8 cellular contexts compared by ENCODE assay signal in genomic region chr15:70033529-70034140, GRCh38.
A peak's percentile ranks its signal among the peaks of the same experiment; 100 is the strongest.
DNase-seq lines count a peak whose midpoint lies in the region; ATAC-seq and TF ChIP-seq lines count a peak whose summit lies in the region.

No MANE protein-coding gene starts in this region.

- H3K4me1 ChIP-seq in left lung: no peaks in the 10 kb centered on the region

- peak; percentile 60 for DNase-seq in AG08395 (ENCODE audit: low spot score)
- peak; percentile 46 for DNase-seq in NCI-H1092 treated with DMSO at 0.1 percent for 48 hours (lab: John Stamatoyannopoulos, UW)
- no peak for DNase-seq in left lung
- DNase-seq in HuH-7.5 (ENCODE audit: low spot score): no peak

- no peaks in the 10 kb centered on the region for H3K36me3 ChIP-seq in left lung

- H3K27me3 ChIP-seq in left lung: no peaks in the 10 kb centered on the region

- peak; percentile 85 for ATAC-seq in SK-N-SH treated with all-trans-retinoic acid at 6 μM for 48 hours
- peak; percentile 9 for ATAC-seq in left lung
- no peak for ATAC-seq in GM21717 (IDR thresholded peaks at IDR 0.05; ENCODE audit: unreplicated experiment)
- no peak for ATAC-seq in HG03521 (IDR thresholded peaks at IDR 0.05; ENCODE audit: unreplicated experiment)
- no peak for ATAC-seq in GM18502 (IDR thresholded peaks at IDR 0.05; ENCODE audit: poor library complexity, unreplicated experiment)

- no peaks in the 10 kb centered on the region for H3K9me3 ChIP-seq in left lung

- intact Hi-C loops in left lung (cut with DNase I): no loop called here

- H3K4me3 ChIP-seq in left lung: no peak overlapping the region

- H3K27ac ChIP-seq in left lung: no peak overlapping the region

- TF ChIP-seq CTCF in left lung (IDR thresholded peaks at IDR 0.05): no peak

TF ChIP-seq in SK-N-SH treated with all-trans-retinoic acid at 6 μM for 48 hours, 23 proteins besides CTCF, POLR2A, EP300 and RAD21:
- TF ChIP-seq PATZ1 (CRISPR knock-in tag; IDR thresholded peaks at IDR 0.05; ENCODE audit: borderline replicate concordance): peak; percentile 59
- TF ChIP-seq TSHZ2 (CRISPR knock-in tag; IDR thresholded peaks at IDR 0.05): peak; percentile 88; the same call in 1 of the 2 replicates
- TF ChIP-seq GLIS3 (CRISPR knock-in tag; IDR thresholded peaks at IDR 0.05): peak; percentile 59; the same call in 1 of the 2 replicates
- TF ChIP-seq ZNF8 (CRISPR knock-in tag; IDR thresholded peaks at IDR 0.05): 0 out of 2 replicates have a peak, but pooled peaks have one; percentile 44
- no peak for TF ChIP-seq ARNTL (CRISPR knock-in tag; IDR thresholded peaks at IDR 0.05; ENCODE audit: borderline replicate concordance, low read depth)
- TF ChIP-seq ISL1 (CRISPR knock-in tag; IDR thresholded peaks at IDR 0.05): peak; percentile 37; the same call in 1 of the 2 replicates
- TF ChIP-seq ZFP3 (CRISPR knock-in tag; IDR thresholded peaks at IDR 0.05): 0 out of 2 replicates have a peak, but pooled peaks have one; percentile 58
- TF ChIP-seq ZNF565 (CRISPR knock-in tag; conservative IDR thresholded peaks at IDR 0.05; ENCODE audit: low read depth): 0 out of 2 replicates have a peak, but pooled peaks have one; percentile 50
- TF ChIP-seq TCF4 (CRISPR knock-in tag; IDR thresholded peaks at IDR 0.05; ENCODE audit: borderline replicate concordance): peak; percentile 88
- TF ChIP-seq OSR1 (CRISPR knock-in tag; IDR thresholded peaks at IDR 0.05): no peak
- no peak for TF ChIP-seq CSRNP3 (CRISPR knock-in tag; IDR thresholded peaks at IDR 0.05)
- no peak for TF ChIP-seq BACH2 (CRISPR knock-in tag; IDR thresholded peaks at IDR 0.05; ENCODE audit: borderline replicate concordance)
- TF ChIP-seq POU6F1 (CRISPR knock-in tag; IDR thresholded peaks at IDR 0.05; ENCODE audit: borderline replicate concordance, low read depth): no peak
- no peak for TF ChIP-seq CSDC2 (CRISPR knock-in tag; IDR thresholded peaks at IDR 0.05)

Comparison
In these comparisons a context has a peak if more than half of its experiments do, and no peak if none do; other contexts are left out.
1. DNase-seq: peak in AG08395 (single experiment) and NCI-H1092 treated with DMSO at 0.1 percent for 48 hours (single experiment); none in left lung (0 of 2) and HuH-7.5 (single experiment).
2. ATAC-seq: peak in SK-N-SH treated with all-trans-retinoic acid at 6 μM for 48 hours (single experiment) and left lung (single experiment); none in GM21717 (single experiment), HG03521 (single experiment) and GM18502 (single experiment).